Comparison of ENCODE assay signal across 8 cellular contexts in the genomic region with DNA sequence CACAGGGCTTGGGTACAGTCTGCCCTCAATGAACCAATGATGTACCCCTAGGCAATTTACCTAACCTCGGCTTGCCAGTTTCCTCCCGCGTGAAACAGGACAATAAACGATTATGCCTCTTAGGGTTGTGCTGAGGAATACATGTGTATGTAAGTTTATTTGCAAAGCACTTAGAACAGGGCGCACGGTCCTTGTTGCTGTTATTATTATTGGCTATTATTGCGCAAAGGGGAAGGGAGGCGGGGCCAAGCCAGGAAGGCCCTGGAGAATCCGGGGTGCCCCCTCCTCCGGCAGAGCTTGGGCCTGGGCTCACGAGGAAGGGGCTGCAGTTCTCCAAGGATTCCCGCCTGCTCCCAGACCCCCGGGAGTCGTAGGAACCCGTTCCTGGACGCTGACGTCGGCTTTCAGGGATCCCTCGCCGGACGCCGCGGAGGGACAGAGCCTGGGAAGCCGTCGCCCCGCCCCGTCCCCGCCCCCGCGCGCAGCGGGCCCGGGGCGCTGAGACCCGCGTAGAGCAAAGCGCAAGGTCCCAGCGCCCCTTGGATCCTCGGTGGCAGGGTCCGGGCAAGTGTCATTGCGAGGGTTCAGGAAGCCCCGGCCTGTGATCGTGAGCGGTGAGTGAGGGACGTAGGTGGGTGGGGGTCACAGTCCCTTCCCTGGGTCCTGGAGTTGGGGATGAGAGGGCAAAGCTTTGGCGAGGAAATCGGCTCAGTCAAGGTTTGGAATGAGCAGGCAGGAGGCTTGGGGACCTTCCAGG. TPM values are rescaled to one million over a fixed set of nuclear protein-coding genes. Genes with fewer than 3 reads are reported as not detected.
A peak's percentile ranks its signal among the peaks of the same experiment; 100 is the strongest.
DNase-seq lines count a peak whose midpoint lies in the region; ATAC-seq and TF ChIP-seq lines count a peak whose summit lies in the region.

A gene (plus strand): TSS at position 293 of the 757 bp plus-strand sequence. CDS start 1,777 bp downstream, outside the sequence.

- H3K27me3 Mint-ChIP-seq in dendritic cell treated with granulocyte-macrophage colony-stimulating factor and Interleukin-4, amounts not matched to agents 40 ng/mL and 50 ng/mL, for 4 days: no peaks in the 10 kb centered on the region

- H3K4me2 ChIP-seq in PC-9: no peak within 1 kb of the TSS

- H3F3A ChIP-seq in PC-9 (ENCODE audit: insufficient read depth, low read depth): no peaks in the 10 kb centered on the region

- POLR2A ChIA-PET in PC-9 (lab: Charles Lee; ENCODE audit: unreplicated experiment): interaction anchor here (0.6 to 0.7 kb wide), 2 partner anchors 9 to 192 kb away, joined by 3 to 15 read pairs; no protein-coding TSS in a partner anchor

- no peak within 1 kb of the TSS for H2AFZ ChIP-seq in PC-9

- H3K27me3 ChIP-seq in PC-9 (ENCODE audit: insufficient read depth, low read depth) (no peaks in the 10 kb centered on the region), lower lobe of right lung (ENCODE audit: low read depth) (no peaks in the 10 kb centered on the region), tibial artery (no peaks in the 10 kb centered on the region)

- TF ChIP-seq CTCF in PC-9 (conservative IDR thresholded peaks at IDR 0.05) (no peak), lower lobe of right lung (IDR thresholded peaks at IDR 0.05) (no peak), tibial artery (IDR thresholded peaks at IDR 0.05) (no peak)

- no peaks in the 10 kb centered on the region for H3K9me2 ChIP-seq in PC-9 (ENCODE audit: insufficient read depth)

- H3K4me1 Mint-ChIP-seq in dendritic cell treated with granulocyte-macrophage colony-stimulating factor and Interleukin-4, amounts not matched to agents 40 ng/mL and 50 ng/mL, for 4 days (ENCODE audit: low read depth): peaks cover 58% of the 10 kb centered on the region

- H3K4me3 Mint-ChIP-seq in dendritic cell treated with granulocyte-macrophage colony-stimulating factor and Interleukin-4, amounts not matched to agents 40 ng/mL and 50 ng/mL, for 4 days: peak within 1 kb of the TSS; percentile 78

- ATAC-seq in lower lobe of right lung (peak; percentile 82), GM19452 (IDR thresholded peaks at IDR 0.05; ENCODE audit: unreplicated experiment) (no peak), HG03342 (IDR thresholded peaks at IDR 0.05; ENCODE audit: unreplicated experiment) (no peak)

- H3K4me3 ChIP-seq in PC-9 (no peak within 1 kb of the TSS), lower lobe of right lung (peak within 1 kb of the TSS; percentile 77), tibial artery (peak within 1 kb of the TSS; percentile 61 to 78)

- H3K9me3 Mint-ChIP-seq in dendritic cell treated with granulocyte-macrophage colony-stimulating factor and Interleukin-4, amounts not matched to agents 40 ng/mL and 50 ng/mL, for 4 days: no peaks in the 10 kb centered on the region

- H3K36me3 Mint-ChIP-seq in dendritic cell treated with granulocyte-macrophage colony-stimulating factor and Interleukin-4, amounts not matched to agents 40 ng/mL and 50 ng/mL, for 4 days (ENCODE audit: low read depth): peaks cover 15% of the 10 kb centered on the region

- intact Hi-C loops in PC-9 (cut with micrococcal nuclease; ENCODE audit: unreplicated experiment) (no loop called here), lower lobe of right lung (cut with DNase I) (no loop called here), tibial artery (cut with DNase I; ENCODE audit: low total_unique reads) (no loop called here)
- intact Hi-C loops in dendritic cell treated with granulocyte-macrophage colony-stimulating factor and Interleukin-4, amounts not matched to agents 40 ng/mL and 50 ng/mL, for 4 days (cut with micrococcal nuclease): no loop called here

- CTCF ChIA-PET in PC-9 (lab: Charles Lee): no interaction called here

- no peaks in the 10 kb centered on the region for H3K36me3 ChIP-seq in PC-9 (ENCODE audit: low read depth)
- H3K36me3 ChIP-seq in lower lobe of right lung: no peaks in the 10 kb centered on the region
- H3K36me3 ChIP-seq in tibial artery: peaks cover 0 to 7% (median 0%) of the 10 kb centered on the region in 3 donors

- DNase-seq in DMS114 treated with DMSO at 0.1 percent for 48 hours (lab: John Stamatoyannopoulos, UW; ENCODE audit: unreplicated experiment) (peak; percentile 21), PC-9 (no peak), lower lobe of right lung (peak; percentile 75), tibial artery (peak; percentile 72 to 76), cerebellum (ENCODE audit: low spot score) (no peak)

- peak within 1 kb of the TSS; percentile 74 for H3K27ac Mint-ChIP-seq in dendritic cell treated with granulocyte-macrophage colony-stimulating factor and Interleukin-4, amounts not matched to agents 40 ng/mL and 50 ng/mL, for 4 days

- H3K27ac ChIP-seq in PC-9: no peak within 1 kb of the TSS
- peak within 1 kb of the TSS; percentile 82 for H3K27ac ChIP-seq in lower lobe of right lung
- peak within 1 kb of the TSS; percentile 85 to 88 for H3K27ac ChIP-seq in tibial artery

- BruUV-seq in PC-9 (replicated peaks; lab: Mats Ljungman, UMichigan): no TSS peak

- H4K20me1 ChIP-seq in PC-9 (ENCODE audit: insufficient read depth): no peaks in the 10 kb centered on the region

- no peaks in the 10 kb centered on the region for H3K79me2 ChIP-seq in PC-9 (ENCODE audit: low read depth)

- H3K9me3 ChIP-seq in PC-9 (ENCODE audit: insufficient read depth, low read depth): no peaks in the 10 kb centered on the region
- H3K9me3 ChIP-seq in lower lobe of right lung: no peaks in the 10 kb centered on the region
- H3K9me3 ChIP-seq in tibial artery: no peaks in the 10 kb centered on the region

- no peaks in the 10 kb centered on the region for H3K4me1 ChIP-seq in PC-9 (replicated peaks; ENCODE audit: insufficient read depth)
- peaks cover 23% of the 10 kb centered on the region for H3K4me1 ChIP-seq in lower lobe of right lung
- peaks cover 0 to 27% (median 15%) of the 10 kb centered on the region in 4 donors for H3K4me1 ChIP-seq in tibial artery

RNA-seq across cellular contexts. Expression of the gene that starts here (rescaled TPM):
- total RNA-seq in PC-9 (2021): 21.9 and 31.0 TPM in 2 replicates
- 29.8 TPM for total RNA-seq in lower lobe of right lung
- 5.6 TPM for total RNA-seq in cerebellum

Comparison
In these comparisons a context has a peak if more than half of its experiments do, and no peak if none do; other contexts are left out.
1. DNase-seq: peak in DMS114 treated with DMSO at 0.1 percent for 48 hours (single experiment), lower lobe of right lung (single experiment) and tibial artery (2 of 2); none in PC-9 (0 of 2) and cerebellum (single experiment).
2. ATAC-seq: peak in lower lobe of right lung (2 of 2); none in GM19452 (single experiment) and HG03342 (single experiment).